8 cellular contexts compared by ENCODE assay signal in the genomic region with DNA sequence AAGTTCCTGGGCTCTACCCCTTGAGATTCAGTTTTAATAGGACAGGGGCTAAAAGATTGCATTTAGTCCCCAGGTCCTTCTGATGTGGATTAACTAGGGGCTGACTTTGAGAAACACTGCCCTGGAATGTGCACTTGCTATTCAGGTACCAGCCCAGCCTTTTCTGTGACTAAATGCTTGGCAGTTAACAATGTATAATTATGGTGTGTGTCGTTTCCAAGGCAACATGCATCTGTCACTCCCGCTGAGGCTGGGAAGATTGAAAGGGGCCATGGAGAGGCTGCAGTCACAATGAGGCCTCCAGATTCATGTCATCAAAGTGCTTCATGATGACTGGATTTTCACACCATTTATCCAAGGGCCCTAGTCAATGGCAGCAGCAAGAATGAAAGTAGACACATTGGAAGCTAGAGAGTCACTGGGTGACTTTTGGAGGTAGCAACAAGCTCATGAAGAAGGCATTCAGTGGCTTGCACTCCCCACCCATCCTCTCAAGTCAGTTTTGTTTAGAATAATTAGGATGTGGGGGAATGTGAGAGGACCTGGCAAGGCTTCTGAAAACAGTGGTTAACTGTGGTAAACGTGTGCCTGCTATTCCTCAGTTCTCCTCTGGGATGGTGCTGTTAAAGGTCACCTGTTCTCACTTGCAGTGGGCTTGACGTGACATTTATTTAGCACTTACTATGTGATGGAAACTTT. TPM values are rescaled to one million over a fixed set of nuclear protein-coding genes. Genes with fewer than 3 reads are reported as not detected.
A peak's percentile ranks its signal among the peaks of the same experiment; 100 is the strongest.
DNase-seq lines count a peak whose midpoint lies in the region; ATAC-seq and TF ChIP-seq lines count a peak whose summit lies in the region.

No MANE protein-coding gene starts in this region.

- peak overlapping the region; percentile 68 for H3K27ac ChIP-seq in lower lobe of right lung
- H3K27ac ChIP-seq in effector memory CD4-positive, alpha-beta T cell (ENCODE audit: insufficient read depth, low read length, poor library complexity, severe bottlenecking) = no peak overlapping the region

- no peaks in the 10 kb centered on the region for H3K9me3 ChIP-seq in lower lobe of right lung
- no peaks in the 10 kb centered on the region for H3K9me3 ChIP-seq in effector memory CD4-positive, alpha-beta T cell (ENCODE audit: control insufficient read depth, low read length)

- peak; percentile 80 for DNase-seq in COR-L47 (lab: John Stamatoyannopoulos, UW)
- DNase-seq in LHCN-M2 (ENCODE audit: low read depth) = peak; percentile 55
- DNase-seq in astrocyte of the cerebellum (ENCODE audit: low read depth) = peak; percentile 50
- DNase-seq in lower lobe of right lung = no peak
- DNase-seq in effector memory CD4-positive, alpha-beta T cell = no peak
- no peak for DNase-seq in NCI-H2029 (lab: John Stamatoyannopoulos, UW)

- H3K36me3 ChIP-seq in lower lobe of right lung = peaks cover 11% of the 10 kb centered on the region
- no peaks in the 10 kb centered on the region for H3K36me3 ChIP-seq in effector memory CD4-positive, alpha-beta T cell (ENCODE audit: control insufficient read depth, insufficient read depth, low read length)

- in situ Hi-C loops in astrocyte of the cerebellum (cut with HindIII; ENCODE audit: low sequenced_read_pairs) = no loop called here

- TF ChIP-seq CTCF in astrocyte of the cerebellum (IDR thresholded peaks at IDR 0.05; ENCODE audit: low read depth, low read length, missing control alignments) (peak; percentile 35), lower lobe of right lung (IDR thresholded peaks at IDR 0.05) (no peak)

- H3K4me1 ChIP-seq in lower lobe of right lung = peaks cover 25% of the 10 kb centered on the region
- H3K4me1 ChIP-seq in effector memory CD4-positive, alpha-beta T cell (ENCODE audit: control insufficient read depth, insufficient read depth, low read length, poor library complexity, severe bottlenecking) = no peaks in the 10 kb centered on the region

- H3K4me3 ChIP-seq in astrocyte of the cerebellum (ENCODE audit: low read depth, low read length) (no peak overlapping the region), lower lobe of right lung (no peak overlapping the region)
- no peak overlapping the region for H3K4me3 ChIP-seq in effector memory CD4-positive, alpha-beta T cell (ENCODE audit: insufficient read depth, low read depth, low read length, poor library complexity, severe bottlenecking)

- peak; percentile 38 to 48 for ATAC-seq in lower lobe of right lung
- ATAC-seq in GM21576 (IDR thresholded peaks at IDR 0.05; ENCODE audit: unreplicated experiment) = no peak
- no peak for ATAC-seq in HG02642 (IDR thresholded peaks at IDR 0.05; ENCODE audit: poor library complexity, unreplicated experiment)

- intact Hi-C loops in lower lobe of right lung (cut with DNase I) = no loop called here

- H3K27me3 ChIP-seq in lower lobe of right lung (ENCODE audit: low read depth) = no peaks in the 10 kb centered on the region
- H3K27me3 ChIP-seq in effector memory CD4-positive, alpha-beta T cell (replicated peaks; ENCODE audit: control insufficient read depth, insufficient read depth, low read length, poor library complexity, severe bottlenecking) = no peaks in the 10 kb centered on the region

RNA-seq across cellular contexts. Expression of gene RAI14, which starts 28.3 kb away (rescaled TPM):
- total RNA-seq in LHCN-M2 (2014; rRNA removed) (64.1 and 72.7 TPM in 2 replicates), lower lobe of right lung (66.8 TPM)
- polyA plus RNA-seq in LHCN-M2 (2012) = 46.8 TPM

Comparison
In these comparisons a context has a peak if more than half of its experiments do, and no peak if none do; other contexts are left out.
1. DNase-seq: peak in COR-L47 (single experiment), LHCN-M2 (single experiment) and astrocyte of the cerebellum (single experiment); none in lower lobe of right lung (single experiment), effector memory CD4-positive, alpha-beta T cell (0 of 3) and NCI-H2029 (single experiment).
2. ATAC-seq: peak in lower lobe of right lung (2 of 2); none in GM21576 (single experiment) and HG02642 (single experiment).